ENCODE assay signal across 12 cellular contexts in the genomic region with DNA sequence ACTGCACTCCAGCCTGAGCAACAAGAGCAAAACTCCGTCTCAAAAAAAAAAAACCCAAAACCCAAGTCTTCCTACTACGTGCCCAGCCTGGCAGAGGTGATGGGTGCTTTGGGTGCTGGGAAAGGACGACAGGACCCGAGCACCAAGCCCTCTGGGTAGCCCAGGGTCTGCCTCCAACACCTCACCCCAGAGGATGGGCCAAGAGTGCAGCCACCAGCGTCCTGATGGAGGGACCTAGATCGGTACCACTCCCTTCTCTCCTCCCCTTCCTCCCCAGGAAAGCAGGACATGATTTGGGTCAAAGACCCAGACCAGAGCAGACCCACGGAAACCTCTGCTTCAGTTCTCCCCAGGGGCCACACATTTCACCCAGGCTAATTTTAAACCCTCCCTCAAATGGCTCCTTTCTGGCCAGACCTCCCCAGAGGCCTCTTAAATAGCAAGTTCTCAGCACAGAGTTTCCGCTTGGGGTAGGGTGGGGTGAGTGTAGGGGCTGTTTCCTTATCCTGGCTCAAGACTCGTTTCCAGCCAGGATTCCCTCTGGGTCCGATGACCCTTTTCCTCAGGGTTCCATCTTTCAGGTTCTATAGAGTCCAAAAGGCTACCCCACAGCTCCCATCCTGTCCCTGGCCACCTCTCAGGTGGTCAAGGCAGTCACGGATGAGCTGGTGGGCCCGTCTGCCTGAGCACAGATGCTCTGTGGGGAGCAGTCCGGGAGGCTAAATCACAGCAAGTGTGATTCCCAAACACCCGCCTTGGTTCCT. TPM values are rescaled to one million over a fixed set of nuclear protein-coding genes. Genes with fewer than 3 reads are reported as not detected.
DNase-seq lines count a peak whose midpoint lies in the region; ATAC-seq, FAIRE-seq and TF ChIP-seq lines count a peak whose summit lies in the region.
"Had no signal": no experiment of that assay in that cellular context is flagged by ENCODE, and none has a peak within 500 bp of the region (broad histone marks: within the 10 kb centered on the region; RNA-seq: fewer than 3 reads in every experiment).

No MANE protein-coding gene starts in this region.

- intact Hi-C loops in breast epithelium (cut with DNase I; ENCODE audit: low total_unique reads): loop anchor here (5.0 kb wide), 1 partner anchor 52 kb away; no protein-coding TSS in a partner anchor

- no peak overlapping the region for H3K4me2 ChIP-seq in neuronal stem cell (ENCODE audit: insufficient read depth, low read length, poor library complexity, severe bottlenecking)

- TF ChIP-seq POLR2A in NB4 (IDR thresholded peaks at IDR 0.05; ENCODE audit: extremely low read depth, insufficient read length) (no peak), H54 (IDR thresholded peaks at IDR 0.05; ENCODE audit: low read depth, low read length) (no peak), breast epithelium (IDR thresholded peaks at IDR 0.05) (no peak)

- H3K14ac ChIP-seq in neuronal stem cell (ENCODE audit: low read length): no peak overlapping the region

- peak overlapping the region; percentile 56 for H3K18ac ChIP-seq in neuronal stem cell (ENCODE audit: low read length)

- H2AK5ac ChIP-seq in neuronal stem cell (ENCODE audit: low read depth, low read length): no peak overlapping the region

- no peak overlapping the region for H2BK12ac ChIP-seq in neuronal stem cell (ENCODE audit: low read length)

- ATAC-seq in GM21786 (IDR thresholded peaks at IDR 0.05; ENCODE audit: unreplicated experiment): peak; percentile 52

- no peak overlapping the region for H2AFZ ChIP-seq in neuronal stem cell (ENCODE audit: low read length)

- H3K9ac ChIP-seq in neuronal stem cell (ENCODE audit: low read depth, low read length, poor library complexity): peak overlapping the region; percentile 30

- no peak overlapping the region for H3K4ac ChIP-seq in neuronal stem cell (ENCODE audit: low read length)

- H2BK120ac ChIP-seq in neuronal stem cell (ENCODE audit: low read depth, low read length): no peak overlapping the region

- no CpG with 5 or more reads among the region's 14 CpGs for WGBS in neuronal stem cell (ENCODE audit: extremely low coverage in 2 of 2, insufficient read length in 2 of 2, insufficient replicate concordance in 1 of 2), 2 donors

- H3K4me1 ChIP-seq in neuronal stem cell (ENCODE audit: control insufficient read depth in 2 of 2, insufficient read depth in 1 of 2, low read depth in 1 of 2, low read length in 2 of 2) (peaks cover 0 to 7% of the 10 kb centered on the region in 2 donors), breast epithelium (no peaks in the 10 kb centered on the region)

- no peak overlapping the region for H4K91ac ChIP-seq in neuronal stem cell (ENCODE audit: low read depth, low read length, poor library complexity)

- H3K9me3 ChIP-seq in neuronal stem cell (replicated peaks in 1 of 2; ENCODE audit: control insufficient read depth in 2 of 2, insufficient read depth in 1 of 2, low read depth in 1 of 2, low read length in 2 of 2): no peaks in the 10 kb centered on the region
- no peaks in the 10 kb centered on the region for H3K9me3 ChIP-seq in breast epithelium

- H3K4me3 ChIP-seq in NB4 (ENCODE audit: low read depth, low read length): no peak overlapping the region
- no peak overlapping the region for H3K4me3 ChIP-seq in neuronal stem cell (ENCODE audit: low read length in 2 of 2)
- no peak overlapping the region for H3K4me3 ChIP-seq in breast epithelium

- no peak overlapping the region for H4K8ac ChIP-seq in neuronal stem cell (ENCODE audit: low read depth, low read length)

- no peak overlapping the region for H3K27ac ChIP-seq in neuronal stem cell (replicated peaks; ENCODE audit: low read length)
- peak overlapping the region in 1 of 2 donors; percentile 55 for H3K27ac ChIP-seq in breast epithelium
- H3K27ac ChIP-seq: brain microvascular endothelial cell, C4-2B had no signal

- TF ChIP-seq CTCF in NB4 (IDR thresholded peaks at IDR 0.05; ENCODE audit: low read depth, low read length) (no peak), breast epithelium (IDR thresholded peaks at IDR 0.05) (no peak)

- no peak overlapping the region for H2BK5ac ChIP-seq in neuronal stem cell (ENCODE audit: low read length)

- DNase-seq in GM18507 (ENCODE audit: extremely low spot score, insufficient read length, low read depth): peak; percentile 55
- DNase-seq in NB4 (ENCODE audit: low read depth): peak; percentile 81
- no peak for DNase-seq in neuronal stem cell (ENCODE audit: low spot score)
- DNase-seq in H54 (ENCODE audit: insufficient read length, low spot score): no peak
- no peak for DNase-seq in breast epithelium (ENCODE audit: low spot score in 2 of 2)
- DNase-seq in retina: no peak
- no peak for DNase-seq in DMS 273 (lab: John Stamatoyannopoulos, UW; ENCODE audit: unreplicated experiment)
- DNase-seq: brain microvascular endothelial cell, occipital lobe had no signal

- peak overlapping the region; percentile 34 for H2BK15ac ChIP-seq in neuronal stem cell (ENCODE audit: low read length)

- H3K27me3 ChIP-seq in neuronal stem cell (ENCODE audit: control insufficient read depth in 3 of 3, insufficient read depth in 3 of 3, low read depth in 1 of 3, low read length in 3 of 3) (no peaks in the 10 kb centered on the region), breast epithelium (no peaks in the 10 kb centered on the region)
- H3K27me3 ChIP-seq: brain microvascular endothelial cell had no signal

- H3K36me3 ChIP-seq in neuronal stem cell (replicated peaks in 1 of 2; ENCODE audit: control insufficient read depth in 2 of 2, insufficient read depth in 2 of 2, low read length in 2 of 2): peaks cover 0 to 21% of the 10 kb centered on the region in 2 donors
- H3K36me3 ChIP-seq in breast epithelium: no peaks in the 10 kb centered on the region
- H3K36me3 ChIP-seq: brain microvascular endothelial cell had no signal

- peaks cover 5% of the 10 kb centered on the region for H3K79me1 ChIP-seq in neuronal stem cell (ENCODE audit: low read depth, low read length)

- H3K23ac ChIP-seq in neuronal stem cell (ENCODE audit: low read depth, low read length, poor library complexity): no peak overlapping the region

- FAIRE-seq in GM18507 (lab: Jason Lieb, UNC) (peak; percentile 98), H54 (lab: Jason Lieb, UNC) (no peak)

RNA-seq across cellular contexts. Expression of a gene that starts 20.5 kb away (rescaled TPM):
- polyA plus RNA-seq in neuronal stem cell (2013, experiment 1 of 2): 33.3 TPM
- 32.1 TPM for polyA plus RNA-seq in neuronal stem cell (2013, experiment 2 of 2)
- 1 to 10 TPM in 1 of 3 donors, under 1 TPM in 1, not detected in 1; 0.66 to 1.9 TPM for total RNA-seq in breast epithelium
- total RNA-seq: fibroblast of lung, occipital lobe had no signal

Comparison
In these comparisons a context has a peak if more than half of its experiments do, and no peak if none do; other contexts are left out.
1. DNase-seq: peak in GM18507 (single experiment) and NB4 (single experiment); none in neuronal stem cell (single experiment), H54 (single experiment), breast epithelium (0 of 2), retina (single experiment) and DMS 273 (single experiment).